Comparison of ENCODE assay signal across 7 cellular contexts in the genomic region with DNA sequence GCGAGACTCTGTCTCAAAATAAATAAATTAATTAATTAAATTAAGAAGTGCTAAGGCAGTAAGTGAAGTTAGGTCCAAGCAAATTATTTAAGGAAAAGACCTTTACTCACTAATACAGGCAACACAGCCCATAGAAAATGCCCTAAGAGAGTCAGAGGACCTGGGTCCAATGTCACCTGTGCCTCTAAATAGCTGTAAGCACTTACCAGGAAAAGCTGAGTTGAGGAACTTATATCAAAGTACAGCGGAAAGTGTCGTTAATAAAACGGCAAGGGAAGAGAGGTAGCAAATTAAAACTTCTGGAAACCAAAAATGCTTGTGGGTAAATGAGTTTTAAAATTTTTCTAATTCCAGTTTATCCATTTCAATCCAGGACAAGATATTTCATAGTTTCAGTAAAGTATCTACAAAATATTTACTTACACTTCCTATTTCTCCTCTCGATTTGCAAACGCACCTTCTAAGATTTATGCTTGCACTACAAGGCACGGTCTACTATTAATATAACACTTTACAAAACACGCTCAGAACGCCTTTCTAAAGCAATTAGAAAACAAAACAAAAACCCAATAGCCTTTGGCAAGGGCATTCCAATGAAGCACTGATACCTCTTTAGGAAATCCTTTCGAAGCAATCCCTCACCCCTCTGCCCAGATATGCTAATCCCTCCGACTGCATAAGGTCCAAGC.
DNase-seq lines count a peak whose midpoint lies in the region; ATAC-seq and TF ChIP-seq lines count a peak whose summit lies in the region.

No MANE protein-coding gene starts in this region.

- no peaks in the 10 kb centered on the region for H3K36me3 ChIP-seq in effector memory CD4-positive, alpha-beta T cell (ENCODE audit: control insufficient read depth, insufficient read depth, low read length)

- H3K9me3 ChIP-seq in effector memory CD4-positive, alpha-beta T cell (ENCODE audit: control insufficient read depth, low read length) = no peaks in the 10 kb centered on the region

- H3K27me3 ChIP-seq in effector memory CD4-positive, alpha-beta T cell (replicated peaks; ENCODE audit: control insufficient read depth, insufficient read depth, low read length, poor library complexity, severe bottlenecking) = no peaks in the 10 kb centered on the region

- peak overlapping the region; percentile 55 for H3K27ac Mint-ChIP-seq in nephron progenitor cell

- peak overlapping the region; percentile 96 for H3K4me3 ChIP-seq in effector memory CD4-positive, alpha-beta T cell (ENCODE audit: insufficient read depth, low read depth, low read length, poor library complexity, severe bottlenecking)

- peak overlapping the region; percentile 94 for H3K4me3 Mint-ChIP-seq in nephron progenitor cell

- H3K27ac ChIP-seq in effector memory CD4-positive, alpha-beta T cell (ENCODE audit: insufficient read depth, low read length, poor library complexity, severe bottlenecking) = peak overlapping the region; percentile 80

- no peaks in the 10 kb centered on the region for H3K9me3 Mint-ChIP-seq in nephron progenitor cell

- H3K36me3 Mint-ChIP-seq in nephron progenitor cell (ENCODE audit: low read depth) = peaks cover 18% of the 10 kb centered on the region

- peaks cover 39% of the 10 kb centered on the region for H3K4me1 Mint-ChIP-seq in nephron progenitor cell

- peak; percentile 6 for ATAC-seq in GM21528 (IDR thresholded peaks at IDR 0.05; ENCODE audit: low FRiP score, unreplicated experiment)
- ATAC-seq in HG02678 (IDR thresholded peaks at IDR 0.05; ENCODE audit: unreplicated experiment) = no peak
- no peak for ATAC-seq in GM18867 (IDR thresholded peaks at IDR 0.05; ENCODE audit: unreplicated experiment)

- TF ChIP-seq CTCF in nephron progenitor cell (IDR thresholded peaks at IDR 0.05) (no peak), GM13977 (IDR thresholded peaks at IDR 0.05; ENCODE audit: extremely low read depth, insufficient read depth, missing control alignments) (no peak)

- DNase-seq in NOMO-1 treated with DMSO at 0.1 percent for 48 hours (lab: John Stamatoyannopoulos, UW; ENCODE audit: unreplicated experiment) = peak; percentile 50
- no peak for DNase-seq in effector memory CD4-positive, alpha-beta T cell
- no peak for DNase-seq in nephron progenitor cell
- no peak for DNase-seq in GM13977 (ENCODE audit: low spot score)

- in situ Hi-C loops in GM13977 (cut with MboI; ENCODE audit: low pct_unique_long_range_greater_than_20kb, low sequenced_read_pairs, unreplicated experiment) = no loop called here

- no peaks in the 10 kb centered on the region for H3K27me3 Mint-ChIP-seq in nephron progenitor cell (ENCODE audit: low read depth, poor library complexity)

- H3K4me1 ChIP-seq in effector memory CD4-positive, alpha-beta T cell (ENCODE audit: control insufficient read depth, insufficient read depth, low read length, poor library complexity, severe bottlenecking) = peaks cover 14% of the 10 kb centered on the region
